ENCODE assay signal across 13 cellular contexts in the genomic region with DNA sequence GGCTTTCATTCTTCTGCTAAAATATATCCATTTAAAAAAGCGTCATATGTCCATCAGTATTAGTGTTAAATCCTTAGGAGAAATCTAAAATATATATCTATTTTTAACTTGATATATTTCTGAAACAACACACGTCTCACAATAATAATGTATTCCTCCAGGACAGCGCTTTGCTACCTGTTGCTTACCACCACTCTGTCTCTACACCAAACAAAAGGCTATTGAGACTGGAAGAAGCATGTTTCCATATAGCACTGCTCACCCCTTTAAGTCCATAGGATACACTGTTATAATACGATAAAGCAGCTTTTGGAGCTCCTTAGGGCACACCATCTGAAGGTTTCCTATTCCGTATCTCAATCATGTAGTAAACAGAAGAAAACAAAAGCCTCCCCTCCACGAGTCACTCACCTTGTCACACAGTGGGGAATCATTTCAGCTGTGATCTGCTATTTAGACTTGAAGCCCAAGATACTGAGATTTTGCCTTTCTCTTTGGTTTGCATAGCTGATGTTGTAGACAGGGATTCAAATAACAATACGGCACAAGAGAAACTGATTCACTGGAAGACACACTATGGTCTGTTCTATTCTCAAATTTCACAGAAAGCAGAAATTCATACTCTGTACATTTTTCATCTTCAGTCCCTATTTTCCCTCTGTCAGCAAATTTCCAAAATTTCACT.
DNase-seq lines count a peak whose midpoint lies in the region; ATAC-seq and TF ChIP-seq lines count a peak whose summit lies in the region.
"Had no signal": no experiment of that assay in that cellular context is flagged by ENCODE, and none has a peak within 500 bp of the region (broad histone marks: within the 10 kb centered on the region; RNA-seq: fewer than 3 reads in every experiment).

No MANE protein-coding gene starts in this region.

- peaks cover 38% of the 10 kb centered on the region for H3K4me1 ChIP-seq in ACC112 (ENCODE audit: control insufficient read depth, insufficient read depth, low read length, unreplicated experiment)
- peaks cover 13% of the 10 kb centered on the region for H3K4me1 ChIP-seq in rectal smooth muscle tissue (ENCODE audit: control insufficient read depth, insufficient read depth, low read length)

- H3K9ac ChIP-seq in rectal smooth muscle tissue (ENCODE audit: low read length) = no peak overlapping the region
- H3K9ac ChIP-seq: BLaER1 treated with 17β-estradiol and CSF1 and Interleukin-3, amounts not matched to agents 10 nM and 100 nM had no signal

- peak overlapping the region; percentile 75 for H3K27ac ChIP-seq in ACC112 (ENCODE audit: low read depth, low read length)
- H3K27ac ChIP-seq in rectal smooth muscle tissue (ENCODE audit: low read depth, low read length) = peak overlapping the region; percentile 79
- H3K27ac ChIP-seq: BLaER1 treated with 17β-estradiol and CSF1 and Interleukin-3, amounts not matched to agents 10 nM and 100 nM had no signal

- no peak for TF ChIP-seq CTCF in WTC11 (IDR thresholded peaks at IDR 0.05)

- no peak overlapping the region for H3K4me3 Mint-ChIP-seq in WTC11
- H3K4me3 Mint-ChIP-seq: activated T-cell treated with anti-CD3 and anti-CD28 coated beads, Interleukin-2, amount 50 U/mL, for 72 hours had no signal

- H3K27me3 ChIP-seq in ACC112 (ENCODE audit: insufficient read depth, low read length) (no peaks in the 10 kb centered on the region), rectal smooth muscle tissue (ENCODE audit: control insufficient read depth, insufficient read depth, low read length) (no peaks in the 10 kb centered on the region)
- H3K27me3 ChIP-seq: BLaER1 treated with 17β-estradiol and CSF1 and Interleukin-3, amounts not matched to agents 10 nM and 100 nM had no signal

- no peak for DNase-seq in WTC11 (ENCODE audit: low spot score)
- DNase-seq in globus pallidus (ENCODE audit: low spot score) = peak; percentile 63
- no peak for DNase-seq in NCI-H128 (lab: John Stamatoyannopoulos, UW; ENCODE audit: unreplicated experiment)
- DNase-seq in activated CD4-positive, alpha-beta T cell treated with anti-CD3 and anti-CD28 coated beads, Interleukin-2, amount 50 U/mL, for 1 hour = no peak
- DNase-seq in KBM-7 = no peak
- DNase-seq: activated T-cell treated with anti-CD3 and anti-CD28 coated beads, Interleukin-2, amount 50 U/mL, for 72 hours; left colon; NCI-H524; stimulated activated CD4-positive, alpha-beta T cell treated with anti-CD3 and anti-CD28 coated beads, Interleukin-2, amount 100 ng/mL, for 24 hours had no signal

- H3K36me3 ChIP-seq in ACC112 (ENCODE audit: insufficient read depth, low read length) (no peaks in the 10 kb centered on the region), rectal smooth muscle tissue (ENCODE audit: control insufficient read depth, insufficient read depth, low read length) (no peaks in the 10 kb centered on the region)

- in situ Hi-C loops in KBM-7 (cut with MboI; ENCODE audit: low pct_unique_long_range_greater_than_20kb, low sequenced_read_pairs) = loop anchor here (25.0 kb wide), 1 partner anchor 387 kb away; no protein-coding TSS in a partner anchor

- POLR2A ChIA-PET in WTC11 (lab: Charles Lee) = no interaction called here

- no peaks in the 10 kb centered on the region for H3K36me3 Mint-ChIP-seq in WTC11

- peaks cover 64% of the 10 kb centered on the region for H3K79me2 ChIP-seq in ACC112 (ENCODE audit: control insufficient read depth, insufficient read depth, low read length, unreplicated experiment)

- CTCF ChIA-PET in WTC11 (lab: Charles Lee) = interaction anchor here (1.0 to 3.9 kb wide), 2 partner anchors 15 to 379 kb away, joined by 4 to 21 read pairs; no protein-coding TSS in a partner anchor

- peaks cover 86% of the 10 kb centered on the region for H3K4me1 Mint-ChIP-seq in WTC11

- H3K27ac Mint-ChIP-seq in WTC11 = peak overlapping the region; percentile 96
- H3K27ac Mint-ChIP-seq: activated T-cell treated with anti-CD3 and anti-CD28 coated beads, Interleukin-2, amount 50 U/mL, for 72 hours had no signal

- ATAC-seq in WTC11 (no peak), GM18498 (IDR thresholded peaks at IDR 0.05; ENCODE audit: unreplicated experiment) (no peak)
- ATAC-seq: activated T-cell treated with anti-CD3 and anti-CD28 coated beads, Interleukin-2, amount 50 U/mL, for 72 hours; left colon had no signal

- H3K27me3 Mint-ChIP-seq in WTC11 (ENCODE audit: low read depth) = no peaks in the 10 kb centered on the region

- peak overlapping the region; percentile 70 for H2AFZ ChIP-seq in ACC112 (ENCODE audit: low read length, unreplicated experiment)

- H3K4me3 ChIP-seq in ACC112 (ENCODE audit: low read depth, low read length) = peak overlapping the region; percentile 84
- H3K4me3 ChIP-seq in rectal smooth muscle tissue (ENCODE audit: low read length) = peak overlapping the region; percentile 53
- H3K4me3 ChIP-seq: BLaER1 treated with 17β-estradiol and CSF1 and Interleukin-3, amounts not matched to agents 10 nM and 100 nM had no signal

- H3K9me3 Mint-ChIP-seq in WTC11 = no peaks in the 10 kb centered on the region
- H3K9me3 Mint-ChIP-seq: activated T-cell treated with anti-CD3 and anti-CD28 coated beads, Interleukin-2, amount 50 U/mL, for 72 hours had no signal

TF ChIP-seq in WTC11, 78 proteins besides CTCF, POLR2A, EP300 and RAD21 (continues in another document):
- TF ChIP-seq, protein P1, sequence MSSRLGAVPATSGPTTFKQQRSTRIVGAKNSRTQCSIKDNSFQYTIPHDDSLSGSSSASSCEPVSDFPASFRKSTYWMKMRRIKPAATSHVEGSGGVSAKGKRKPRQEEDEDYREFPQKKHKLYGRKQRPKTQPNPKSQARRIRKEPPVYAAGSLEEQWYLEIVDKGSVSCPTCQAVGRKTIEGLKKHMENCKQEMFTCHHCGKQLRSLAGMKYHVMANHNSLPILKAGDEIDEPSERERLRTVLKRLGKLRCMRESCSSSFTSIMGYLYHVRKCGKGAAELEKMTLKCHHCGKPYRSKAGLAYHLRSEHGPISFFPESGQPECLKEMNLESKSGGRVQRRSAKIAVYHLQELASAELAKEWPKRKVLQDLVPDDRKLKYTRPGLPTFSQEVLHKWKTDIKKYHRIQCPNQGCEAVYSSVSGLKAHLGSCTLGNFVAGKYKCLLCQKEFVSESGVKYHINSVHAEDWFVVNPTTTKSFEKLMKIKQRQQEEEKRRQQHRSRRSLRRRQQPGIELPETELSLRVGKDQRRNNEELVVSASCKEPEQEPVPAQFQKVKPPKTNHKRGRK (CRISPR knock-in tag; IDR thresholded peaks at IDR 0.05; ENCODE audit: borderline replicate concordance) = no peak
- TF ChIP-seq NR2C2 (CRISPR knock-in tag; IDR thresholded peaks at IDR 0.05) (no peak), MLX (CRISPR knock-in tag; IDR thresholded peaks at IDR 0.05) (no peak), CREM (CRISPR knock-in tag; IDR thresholded peaks at IDR 0.05) (no peak), ETV6 (CRISPR knock-in tag; IDR thresholded peaks at IDR 0.05) (no peak), ZNF121 (CRISPR knock-in tag; IDR thresholded peaks at IDR 0.05) (no peak), ZNF219 (CRISPR knock-in tag; IDR thresholded peaks at IDR 0.05; ENCODE audit: borderline replicate concordance) (no peak)
- TF ChIP-seq, protein P2, sequence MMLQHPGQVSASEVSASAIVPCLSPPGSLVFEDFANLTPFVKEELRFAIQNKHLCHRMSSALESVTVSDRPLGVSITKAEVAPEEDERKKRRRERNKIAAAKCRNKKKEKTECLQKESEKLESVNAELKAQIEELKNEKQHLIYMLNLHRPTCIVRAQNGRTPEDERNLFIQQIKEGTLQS (CRISPR knock-in tag; conservative IDR thresholded peaks at IDR 0.05) = no peak
- TF ChIP-seq, protein P3, sequence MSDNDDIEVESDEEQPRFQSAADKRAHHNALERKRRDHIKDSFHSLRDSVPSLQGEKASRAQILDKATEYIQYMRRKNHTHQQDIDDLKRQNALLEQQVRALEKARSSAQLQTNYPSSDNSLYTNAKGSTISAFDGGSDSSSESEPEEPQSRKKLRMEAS (CRISPR knock-in tag; IDR thresholded peaks at IDR 0.05) = no peak
- TF ChIP-seq, protein P4, sequence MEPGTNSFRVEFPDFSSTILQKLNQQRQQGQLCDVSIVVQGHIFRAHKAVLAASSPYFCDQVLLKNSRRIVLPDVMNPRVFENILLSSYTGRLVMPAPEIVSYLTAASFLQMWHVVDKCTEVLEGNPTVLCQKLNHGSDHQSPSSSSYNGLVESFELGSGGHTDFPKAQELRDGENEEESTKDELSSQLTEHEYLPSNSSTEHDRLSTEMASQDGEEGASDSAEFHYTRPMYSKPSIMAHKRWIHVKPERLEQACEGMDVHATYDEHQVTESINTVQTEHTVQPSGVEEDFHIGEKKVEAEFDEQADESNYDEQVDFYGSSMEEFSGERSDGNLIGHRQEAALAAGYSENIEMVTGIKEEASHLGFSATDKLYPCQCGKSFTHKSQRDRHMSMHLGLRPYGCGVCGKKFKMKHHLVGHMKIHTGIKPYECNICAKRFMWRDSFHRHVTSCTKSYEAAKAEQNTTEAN (CRISPR knock-in tag; IDR thresholded peaks at IDR 0.05) = no peak
